Comparison of ENCODE assay signal across 15 cellular contexts in genomic region chr1:1310476-1311053, GRCh38. TPM values are rescaled to one million over a fixed set of nuclear protein-coding genes. Genes with fewer than 3 reads are reported as not detected.
DNase-seq lines count a peak whose midpoint lies in the region; ATAC-seq, FAIRE-seq and TF ChIP-seq lines count a peak whose summit lies in the region.
"Had no signal": no experiment of that assay in that cellular context is flagged by ENCODE, and none has a peak within 500 bp of the region (broad histone marks: within the 10 kb centered on the region; RNA-seq: fewer than 3 reads in every experiment).

No MANE protein-coding gene starts in this region.

- intact Hi-C loops in CD4-positive, alpha-beta memory T cell (cut with micrococcal nuclease) = no loop called here
- intact Hi-C loops in GM12878 (cut with micrococcal nuclease; ENCODE audit: unreplicated experiment) = no loop called here

- 81% methylated on average over 19 of the region's 21 CpGs for WGBS in GM12878 (ENCODE audit: insufficient coverage, insufficient replicate concordance, low lambda C conversion rate, missing lambda C conversion rate)

- no peaks in the 10 kb centered on the region for H3K9me3 ChIP-seq in CD4-positive, alpha-beta memory T cell (ENCODE audit: control insufficient read depth in 1 of 2, low read length in 2 of 2)
- no peaks in the 10 kb centered on the region for H3K9me3 ChIP-seq in GM12878 (replicated peaks; ENCODE audit: control insufficient read depth, insufficient read depth, low read length)
- no peaks in the 10 kb centered on the region for H3K9me3 ChIP-seq in SJCRH30 (replicated peaks)
- H3K9me3 ChIP-seq: stomach had no signal

- CTCF ChIA-PET in CD4-positive, alpha-beta memory T cell (lab: Charles Lee; ENCODE audit: partially characterized antibody) = interaction anchor here (1.6 kb wide), 1 partner anchor 15 kb away, joined by 3 read pairs; no protein-coding TSS in a partner anchor
- CTCF ChIA-PET in GM12878 (lab: Yijun Ruan, JAX) = no interaction called here

- no TSS peak for BruUV-seq in GM12878 (replicated peaks; lab: Mats Ljungman, UMichigan)

- no peak overlapping the region for H3K27ac ChIP-seq in CD4-positive, alpha-beta memory T cell (ENCODE audit: low read depth, low read length)
- H3K27ac ChIP-seq in GM12878 (ENCODE audit: control insufficient read depth, insufficient read depth) = no peak overlapping the region
- no peak overlapping the region for H3K27ac ChIP-seq in SJCRH30
- H3K27ac ChIP-seq: HL-60 had no signal

- SMC1A ChIA-PET in GM12878 (lab: Charles Lee; ENCODE audit: uncharacterized antibody, unreplicated experiment) = no interaction called here

- no peaks in the 10 kb centered on the region for H4K20me1 ChIP-seq in GM12878 (ENCODE audit: control insufficient read depth, insufficient read depth)

- peaks cover 24% of the 10 kb centered on the region for H3K79me2 ChIP-seq in GM12878 (ENCODE audit: control insufficient read depth, insufficient read depth, low read length)

- H3K9ac ChIP-seq in GM12878 (ENCODE audit: control insufficient read depth, insufficient read depth, low read length) = no peak overlapping the region

- FAIRE-seq in GM12878 (lab: Jason Lieb, UNC) = no peak
- FAIRE-seq: bronchial epithelial cell had no signal

- TF ChIP-seq RAD21 in GM12878 (IDR thresholded peaks at IDR 0.05; ENCODE audit: insufficient read depth, low read depth, low read length) = no peak

- peak overlapping the region in 5 of 8 donors; percentile 27 to 74 (median 35) for H3K4me3 Mint-ChIP-seq in CD4-positive, alpha-beta memory T cell
- H3K4me3 Mint-ChIP-seq in IgD-negative memory B cell (peak overlapping the region in 3 of 4 donors; percentile 50 to 72 (median 51)), neural crest cell (peak overlapping the region; percentile 83)

- RAD21 ChIA-PET in GM12878 (lab: Charles Lee; ENCODE audit: unreplicated experiment) = no interaction called here

- peaks cover 31% of the 10 kb centered on the region for H3K36me3 ChIP-seq in CD4-positive, alpha-beta memory T cell (ENCODE audit: insufficient read depth, low read length)
- peaks cover 3 to 34% of the 10 kb centered on the region in 2 experiments; a peak in 3 of 4 replicates for H3K36me3 ChIP-seq in GM12878 (ENCODE audit: control insufficient read depth in 2 of 2, insufficient read depth in 2 of 2, low read length in 1 of 2)
- H3K36me3 ChIP-seq in SJCRH30 = peaks cover 51% of the 10 kb centered on the region

- H3K4me3 ChIP-seq in CD4-positive, alpha-beta memory T cell (ENCODE audit: low read length in 2 of 2) = no peak overlapping the region
- H3K4me3 ChIP-seq in GM12878 (no peak overlapping the region), SJCRH30 (no peak overlapping the region)

- DNase-seq in CD4-positive, alpha-beta memory T cell = no peak
- DNase-seq in GM12878 (ENCODE audit: low read depth, low spot score) = no peak
- DNase-seq in neural crest cell (ENCODE audit: low read depth, low spot score) = no peak
- DNase-seq in hypothalamus (lab: John Stamatoyannopoulos, UW) = no peak
- DNase-seq in foreskin melanocyte = no peak
- DNase-seq in SJCRH30 = no peak
- DNase-seq in NCI-H2029 treated with DMSO at 0.1 percent for 48 hours (lab: John Stamatoyannopoulos, UW) = no peak
- DNase-seq: activated CD8-positive, alpha-beta memory T cell treated with anti-CD3 and anti-CD28 coated beads, Interleukin-2, amount 50 U/mL, for 48 hours; NCI-H226; stomach; T1000 had no signal

- H3K27ac Mint-ChIP-seq in CD4-positive, alpha-beta memory T cell = peak overlapping the region in 5 of 7 donors; percentile 17 to 86 (median 59)
- H3K27ac Mint-ChIP-seq in IgD-negative memory B cell (peak overlapping the region in 1 of 3 donors; percentile 71), neural crest cell (ENCODE audit: unreplicated experiment) (no peak overlapping the region)
- H3K27ac Mint-ChIP-seq: progenitor cell of endocrine pancreas had no signal

- in situ Hi-C loops in GM12878 (cut with MboI) = no loop called here

- no peak for ATAC-seq in GM12878

- POLR2A ChIA-PET in CD4-positive, alpha-beta memory T cell (lab: Charles Lee; ENCODE audit: partially characterized antibody) = interaction anchor here (1.2 to 3.4 kb wide), 3 partner anchors 15 to 24 kb away, joined by 3 to 14 read pairs (median 3); no protein-coding TSS in a partner anchor
- POLR2A ChIA-PET in GM12878 (lab: Charles Lee) = interaction anchor here (0.6 kb wide), 1 partner anchor 37 kb away, joined by 5 read pairs; the partner anchor contains the start of gene UBE2J2

- H3K27me3 Mint-ChIP-seq in CD4-positive, alpha-beta memory T cell = no peaks in the 10 kb centered on the region
- no peaks in the 10 kb centered on the region for H3K27me3 Mint-ChIP-seq in IgD-negative memory B cell
- no peaks in the 10 kb centered on the region for H3K27me3 Mint-ChIP-seq in neural crest cell (ENCODE audit: low read depth)
- H3K27me3 Mint-ChIP-seq: progenitor cell of endocrine pancreas had no signal

- H3K9me3 Mint-ChIP-seq in CD4-positive, alpha-beta memory T cell = peaks cover 0 to 2% (median 0%) of the 10 kb centered on the region in 8 donors
- no peaks in the 10 kb centered on the region for H3K9me3 Mint-ChIP-seq in IgD-negative memory B cell
- no peaks in the 10 kb centered on the region for H3K9me3 Mint-ChIP-seq in neural crest cell

- peaks cover 10 to 24% (median 20%) of the 10 kb centered on the region in 4 donors for H3K4me1 Mint-ChIP-seq in CD4-positive, alpha-beta memory T cell
- H3K4me1 Mint-ChIP-seq in IgD-negative memory B cell (peaks cover 9 to 14% (median 10%) of the 10 kb centered on the region in 3 donors), neural crest cell (peaks cover 15% of the 10 kb centered on the region)

- no peak overlapping the region for H3K4me2 ChIP-seq in GM12878 (ENCODE audit: control insufficient read depth, insufficient read depth)

- no peaks in the 10 kb centered on the region for H3K27me3 ChIP-seq in CD4-positive, alpha-beta memory T cell (ENCODE audit: insufficient read depth, low read length)
- H3K27me3 ChIP-seq in GM12878 (replicated peaks in 1 of 2; ENCODE audit: control insufficient read depth in 2 of 2, insufficient read depth in 2 of 2, low read length in 1 of 2) (no peaks in the 10 kb centered on the region), SJCRH30 (no peaks in the 10 kb centered on the region)
- H3K27me3 ChIP-seq: stomach had no signal

- no peak overlapping the region for H2AFZ ChIP-seq in GM12878 (ENCODE audit: control insufficient read depth, low read depth, low read length)

- no peak for TF ChIP-seq EP300 in GM12878 (IDR thresholded peaks at IDR 0.05; ENCODE audit: borderline replicate concordance in 1 of 2, control insufficient read depth in 1 of 2, low read depth in 2 of 2, low read length in 2 of 2)

- H3K36me3 Mint-ChIP-seq in CD4-positive, alpha-beta memory T cell = peaks cover 0 to 18% of the 10 kb centered on the region in 2 donors
- H3K36me3 Mint-ChIP-seq in IgD-negative memory B cell = no peaks in the 10 kb centered on the region
- no peaks in the 10 kb centered on the region for H3K36me3 Mint-ChIP-seq in neural crest cell (ENCODE audit: low read depth)

- TF ChIP-seq CTCF in GM12878 (IDR thresholded peaks at IDR 0.05 in 2 of 3, conservative IDR thresholded peaks at IDR 0.05 in 1 of 3; ENCODE audit: control insufficient read depth in 2 of 3, extremely low read depth in 1 of 3, insufficient read depth in 1 of 3, low read depth in 3 of 3, low read length in 3 of 3) = no peak
- no peak for TF ChIP-seq CTCF in neural crest cell (conservative IDR thresholded peaks at IDR 0.05)

- peaks cover 24% of the 10 kb centered on the region for H3K4me1 ChIP-seq in CD4-positive, alpha-beta memory T cell (ENCODE audit: insufficient read depth, low read length)
- H3K4me1 ChIP-seq in GM12878 (ENCODE audit: control insufficient read depth, insufficient read depth, low read length) = peaks cover 16% of the 10 kb centered on the region
- peaks cover 13% of the 10 kb centered on the region for H3K4me1 ChIP-seq in SJCRH30

- TF ChIP-seq POLR2A in GM12878 (IDR thresholded peaks at IDR 0.05; ENCODE audit: low read depth, low read length) = peak; percentile 31; the same call in 1 of the 2 replicates

RNA-seq across cellular contexts. Expression of gene PUSL1, which starts 2.2 kb away (rescaled TPM):
- 10 to 100 TPM; 24.1 to 27.9 TPM for total RNA-seq in CD4-positive, alpha-beta memory T cell
- 10 to 100 TPM; 15.4 to 16.7 TPM for polyA plus RNA-seq in CD4-positive, alpha-beta memory T cell
- polyA plus RNA-seq in IgD-negative memory B cell (21.0 TPM), GM12878 (2011; rRNA removed) (1.9 and 5.0 TPM in 2 replicates), GM12878 (2014; fragmentation: Illumina TruSeq; extraction: Trizol) (0.13 and 2.5 TPM in 2 replicates), GM12878 (2014; fragmentation: Nextera tagmentation; extraction: Ambion mirVana) (1 to 10 TPM in 1 of 2 experiments, under 1 TPM in 1; 0.16 to 1.5 TPM), GM12878 (2014; rRNA removed) (24.3 and 28.6 TPM in 2 replicates), GM12878 (2016; fragmentation: Nextera tagmentation; extraction: Ambion mirVana) (10 to 100 TPM; 27.5 to 28.4 TPM)
- 17.6 and 24.8 TPM in 2 replicates for total RNA-seq in GM12878 (2013; cell fraction: nucleolus; rRNA removed)
- total RNA-seq in GM12878 (2014; rRNA removed) (21.3 and 28.4 TPM in 2 replicates), GM12878 (2014; rRNA removed; fragmentation: Illumina TruSeq; extraction: Trizol) (5.3 and 6.0 TPM in 2 replicates), GM12878 (2021) (26.0 and 27.2 TPM in 2 replicates), neural crest cell (26.3 and 27.9 TPM in 2 replicates)
- 3.3 TPM for polyA plus RNA-seq in GM12878 (2011; ENCODE audit: low read depth)
- polyA plus RNA-seq in GM12878 (2011; cell fraction: cytosol; rRNA removed) = 10.4 and 19.0 TPM in 2 replicates
- polyA plus RNA-seq in GM12878 (2011; cell fraction: nucleus; rRNA removed) = 20.4 and 32.0 TPM in 2 replicates
- 8.7 and 11.0 TPM in 2 replicates for polyA plus RNA-seq in GM12878 (2012)
- polyA minus RNA-seq in GM12878 (2011; rRNA and poly(A)+ RNA removed) = 2.6 and 5.0 TPM in 2 replicates
- polyA minus RNA-seq in GM12878 (2011; cell fraction: cytosol; rRNA and poly(A)+ RNA removed) = 4.4 and 6.0 TPM in 2 replicates
- 13.7 and 28.9 TPM in 2 replicates for polyA minus RNA-seq in GM12878 (2011; cell fraction: nucleus; rRNA and poly(A)+ RNA removed)
- total RNA-seq in SJCRH30 (2014; rRNA removed; shearing (Covaris generic)) = 23.9 and 25.3 TPM in 2 replicates

RNA-seq across cellular contexts. Expression of gene ACAP3, which starts 2.8 kb away (rescaled TPM):
- total RNA-seq in CD4-positive, alpha-beta memory T cell = 10 to 100 TPM; 59.7 to 65.6 TPM
- polyA plus RNA-seq in CD4-positive, alpha-beta memory T cell = 1 to 10 TPM; 5.4 to 6.9 TPM
- 10.5 TPM for polyA plus RNA-seq in IgD-negative memory B cell
- 33.1 and 35.9 TPM in 2 replicates for total RNA-seq in GM12878 (2013; cell fraction: nucleolus; rRNA removed)
- total RNA-seq in GM12878 (2014; rRNA removed) = 17.6 and 22.1 TPM in 2 replicates
- 4.0 and 4.4 TPM in 2 replicates for total RNA-seq in GM12878 (2014; rRNA removed; fragmentation: Illumina TruSeq; extraction: Trizol)
- 29.8 and 34.2 TPM in 2 replicates for total RNA-seq in GM12878 (2021)
- 3.8 TPM for polyA plus RNA-seq in GM12878 (2011; ENCODE audit: low read depth)
- polyA plus RNA-seq in GM12878 (2011; rRNA removed) = 4.6 and 8.3 TPM in 2 replicates
- 7.2 and 11.7 TPM in 2 replicates for polyA plus RNA-seq in GM12878 (2011; cell fraction: cytosol; rRNA removed)
- polyA plus RNA-seq in GM12878 (2011; cell fraction: nucleus; rRNA removed) = 255 and 314 TPM in 2 replicates
- 21.5 and 22.5 TPM in 2 replicates for polyA plus RNA-seq in GM12878 (2012)
- 0.62 and 4.5 TPM in 2 replicates for polyA plus RNA-seq in GM12878 (2014; fragmentation: Illumina TruSeq; extraction: Trizol)
- under 1 TPM; 0.05 to 0.11 TPM for polyA plus RNA-seq in GM12878 (2014; fragmentation: Nextera tagmentation; extraction: Ambion mirVana)
- 28.1 and 32.7 TPM in 2 replicates for polyA plus RNA-seq in GM12878 (2014; rRNA removed)
- polyA plus RNA-seq in GM12878 (2016; fragmentation: Nextera tagmentation; extraction: Ambion mirVana) = 10 to 100 TPM in 1 of 2 experiments, 1 to 10 TPM in 1; 5.9 to 10.9 TPM
- polyA minus RNA-seq in GM12878 (2011; rRNA and poly(A)+ RNA removed) = 11.4 and 14.2 TPM in 2 replicates
- polyA minus RNA-seq in GM12878 (2011; cell fraction: cytosol; rRNA and poly(A)+ RNA removed) = 8.3 and 17.0 TPM in 2 replicates
- 20.7 and 27.7 TPM in 2 replicates for polyA minus RNA-seq in GM12878 (2011; cell fraction: nucleus; rRNA and poly(A)+ RNA removed)
- total RNA-seq in neural crest cell = 111 and 124 TPM in 2 replicates
- total RNA-seq in SJCRH30 (2014; rRNA removed; shearing (Covaris generic)) = 18.7 and 27.4 TPM in 2 replicates

RNA-seq across cellular contexts. Expression of gene INTS11, which starts 13.9 kb away (rescaled TPM):
- total RNA-seq in CD4-positive, alpha-beta memory T cell = 100 to 1,000 TPM; 163 to 173 TPM
- polyA plus RNA-seq in CD4-positive, alpha-beta memory T cell = 10 to 100 TPM; 68.3 to 71.3 TPM
- polyA plus RNA-seq in IgD-negative memory B cell = 65.8 TPM
- total RNA-seq in GM12878 (2013; cell fraction: nucleolus; rRNA removed) = 160 and 166 TPM in 2 replicates
- 86.6 and 98.3 TPM in 2 replicates for total RNA-seq in GM12878 (2014; rRNA removed)
- total RNA-seq in GM12878 (2014; rRNA removed; fragmentation: Illumina TruSeq; extraction: Trizol) = 36.8 and 41.1 TPM in 2 replicates
- 87.3 and 104 TPM in 2 replicates for total RNA-seq in GM12878 (2021)
- 34.7 TPM for polyA plus RNA-seq in GM12878 (2011; ENCODE audit: low read depth)
- polyA plus RNA-seq in GM12878 (2011; rRNA removed) = 43.9 and 78.4 TPM in 2 replicates
- polyA plus RNA-seq in GM12878 (2011; cell fraction: cytosol; rRNA removed) = 134 and 137 TPM in 2 replicates
- polyA plus RNA-seq in GM12878 (2011; cell fraction: nucleus; rRNA removed) = 386 and 456 TPM in 2 replicates
- polyA plus RNA-seq in GM12878 (2012) = 77.9 and 92.3 TPM in 2 replicates
- 55.2 and 64.2 TPM in 2 replicates for polyA plus RNA-seq in GM12878 (2014; fragmentation: Illumina TruSeq; extraction: Trizol)
- polyA plus RNA-seq in GM12878 (2014; fragmentation: Nextera tagmentation; extraction: Ambion mirVana) = 1 to 10 TPM; 2.5 to 9.4 TPM
- polyA plus RNA-seq in GM12878 (2014; rRNA removed) = 117 and 130 TPM in 2 replicates
- polyA plus RNA-seq in GM12878 (2016; fragmentation: Nextera tagmentation; extraction: Ambion mirVana) = 10 to 100 TPM; 77.0 to 79.9 TPM
- polyA minus RNA-seq in GM12878 (2011; rRNA and poly(A)+ RNA removed) = 67.1 and 96.1 TPM in 2 replicates
- polyA minus RNA-seq in GM12878 (2011; cell fraction: cytosol; rRNA and poly(A)+ RNA removed) = 30.6 and 47.1 TPM in 2 replicates
- polyA minus RNA-seq in GM12878 (2011; cell fraction: nucleus; rRNA and poly(A)+ RNA removed) = 46.7 and 94.2 TPM in 2 replicates
- total RNA-seq in neural crest cell = 137 and 160 TPM in 2 replicates
- 66.0 and 78.7 TPM in 2 replicates for total RNA-seq in SJCRH30 (2014; rRNA removed; shearing (Covaris generic))

RNA-seq across cellular contexts. Expression of gene CPTP, which starts 14.0 kb away (rescaled TPM):
- total RNA-seq in CD4-positive, alpha-beta memory T cell = 10 to 100 TPM; 25.0 to 28.3 TPM
- polyA plus RNA-seq in CD4-positive, alpha-beta memory T cell = 10 to 100 TPM; 15.4 to 26.8 TPM
- polyA plus RNA-seq in IgD-negative memory B cell = 31.7 TPM
- 16.5 and 18.3 TPM in 2 replicates for total RNA-seq in GM12878 (2013; cell fraction: nucleolus; rRNA removed)
- total RNA-seq in GM12878 (2014; rRNA removed) = 16.7 and 21.2 TPM in 2 replicates
- total RNA-seq in GM12878 (2014; rRNA removed; fragmentation: Illumina TruSeq; extraction: Trizol) = 2.8 and 4.3 TPM in 2 replicates
- total RNA-seq in GM12878 (2021) = 19.6 and 20.2 TPM in 2 replicates
- 2.5 TPM for polyA plus RNA-seq in GM12878 (2011; ENCODE audit: low read depth)
- 1.7 and 2.9 TPM in 2 replicates for polyA plus RNA-seq in GM12878 (2011; rRNA removed)
- 6.0 and 10.7 TPM in 2 replicates for polyA plus RNA-seq in GM12878 (2011; cell fraction: cytosol; rRNA removed)
- polyA plus RNA-seq in GM12878 (2011; cell fraction: nucleus; rRNA removed) = 9.1 and 12.3 TPM in 2 replicates
- 10.1 and 10.4 TPM in 2 replicates for polyA plus RNA-seq in GM12878 (2012)
- polyA plus RNA-seq in GM12878 (2014; fragmentation: Illumina TruSeq; extraction: Trizol) = 1.8 TPM in 1 of 2 replicates, not detected in the other
- under 1 TPM; 0.06 to 0.18 TPM for polyA plus RNA-seq in GM12878 (2014; fragmentation: Nextera tagmentation; extraction: Ambion mirVana)
- polyA plus RNA-seq in GM12878 (2014; rRNA removed) = 15.7 and 19.2 TPM in 2 replicates
- polyA plus RNA-seq in GM12878 (2016; fragmentation: Nextera tagmentation; extraction: Ambion mirVana) = 10 to 100 TPM; 17.7 to 24.3 TPM
- polyA minus RNA-seq in GM12878 (2011; rRNA and poly(A)+ RNA removed) = 1.8 and 7.2 TPM in 2 replicates
- polyA minus RNA-seq in GM12878 (2011; cell fraction: cytosol; rRNA and poly(A)+ RNA removed) = 5.3 and 9.6 TPM in 2 replicates
- polyA minus RNA-seq in GM12878 (2011; cell fraction: nucleus; rRNA and poly(A)+ RNA removed) = 11.4 and 14.2 TPM in 2 replicates
- 18.9 and 19.8 TPM in 2 replicates for total RNA-seq in neural crest cell
- total RNA-seq in SJCRH30 (2014; rRNA removed; shearing (Covaris generic)) = 22.1 and 22.3 TPM in 2 replicates

RNA-seq across cellular contexts. Expression of gene TAS1R3, which starts 20.5 kb away (rescaled TPM):
- total RNA-seq in CD4-positive, alpha-beta memory T cell = 1 to 10 TPM; 1.5 TPM
- under 1 TPM in 1 of 2 donors, not detected in 1; 0.47 TPM for polyA plus RNA-seq in CD4-positive, alpha-beta memory T cell
- polyA plus RNA-seq in IgD-negative memory B cell (5.5 TPM), GM12878 (2011; rRNA removed) (0.03 and 0.08 TPM in 2 replicates), GM12878 (2014; fragmentation: Illumina TruSeq; extraction: Trizol) (not detected in 2 replicates), GM12878 (2014; fragmentation: Nextera tagmentation; extraction: Ambion mirVana) (not detected), GM12878 (2014; rRNA removed) (0.19 and 0.41 TPM in 2 replicates), GM12878 (2016; fragmentation: Nextera tagmentation; extraction: Ambion mirVana) (under 1 TPM; 0.08 to 0.38 TPM)
- 0.73 and 1.2 TPM in 2 replicates for total RNA-seq in GM12878 (2013; cell fraction: nucleolus; rRNA removed)
- total RNA-seq in GM12878 (2014; rRNA removed) (0.05 and 0.06 TPM in 2 replicates), GM12878 (2014; rRNA removed; fragmentation: Illumina TruSeq; extraction: Trizol) (0.04 and 0.05 TPM in 2 replicates), GM12878 (2021) (0.29 and 0.51 TPM in 2 replicates), neural crest cell (0.64 and 0.68 TPM in 2 replicates)
- polyA plus RNA-seq in GM12878 (2011; ENCODE audit: low read depth) = 0.20 TPM
- polyA plus RNA-seq in GM12878 (2011; cell fraction: cytosol; rRNA removed) = 0.10 and 0.15 TPM in 2 replicates
- polyA plus RNA-seq in GM12878 (2011; cell fraction: nucleus; rRNA removed) = 2.7 and 2.9 TPM in 2 replicates
- 0.46 and 0.62 TPM in 2 replicates for polyA plus RNA-seq in GM12878 (2012)
- polyA minus RNA-seq in GM12878 (2011; rRNA and poly(A)+ RNA removed) = 0.21 TPM in 1 of 2 replicates, not detected in the other
- 0.27 TPM in 1 of 2 replicates, not detected in the other for polyA minus RNA-seq in GM12878 (2011; cell fraction: cytosol; rRNA and poly(A)+ RNA removed)
- 0.60 and 0.77 TPM in 2 replicates for polyA minus RNA-seq in GM12878 (2011; cell fraction: nucleus; rRNA and poly(A)+ RNA removed)
- total RNA-seq in SJCRH30 (2014; rRNA removed; shearing (Covaris generic)) = 0.15 and 0.47 TPM in 2 replicates
